ENCODE assay signal across 1 cellular context in the genomic region with DNA sequence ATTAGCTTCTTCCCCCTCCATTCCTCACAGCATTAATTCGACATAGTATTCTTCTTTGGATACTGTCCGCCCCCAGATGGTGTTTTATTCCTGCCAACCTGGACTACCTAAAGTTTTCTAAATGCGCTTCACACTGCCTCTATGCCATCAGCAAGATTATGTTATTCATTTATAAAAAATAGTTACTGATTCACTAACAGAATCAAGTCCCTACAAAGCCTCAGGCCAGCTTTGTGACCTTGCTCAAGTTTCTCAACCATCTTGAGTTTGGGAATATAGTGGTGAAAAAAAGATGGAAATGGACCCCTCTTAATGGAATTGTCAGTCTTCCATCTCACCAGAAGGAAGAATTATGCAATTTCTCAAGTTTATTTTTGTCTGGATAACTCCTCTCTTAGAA.
TF ChIP-seq lines count a peak whose summit lies in the region.

No MANE protein-coding gene starts in this region.

TF ChIP-seq in HepG2, 621 proteins besides CTCF, POLR2A, EP300 and RAD21 (continued from another document):
- TF ChIP-seq, protein P1, sequence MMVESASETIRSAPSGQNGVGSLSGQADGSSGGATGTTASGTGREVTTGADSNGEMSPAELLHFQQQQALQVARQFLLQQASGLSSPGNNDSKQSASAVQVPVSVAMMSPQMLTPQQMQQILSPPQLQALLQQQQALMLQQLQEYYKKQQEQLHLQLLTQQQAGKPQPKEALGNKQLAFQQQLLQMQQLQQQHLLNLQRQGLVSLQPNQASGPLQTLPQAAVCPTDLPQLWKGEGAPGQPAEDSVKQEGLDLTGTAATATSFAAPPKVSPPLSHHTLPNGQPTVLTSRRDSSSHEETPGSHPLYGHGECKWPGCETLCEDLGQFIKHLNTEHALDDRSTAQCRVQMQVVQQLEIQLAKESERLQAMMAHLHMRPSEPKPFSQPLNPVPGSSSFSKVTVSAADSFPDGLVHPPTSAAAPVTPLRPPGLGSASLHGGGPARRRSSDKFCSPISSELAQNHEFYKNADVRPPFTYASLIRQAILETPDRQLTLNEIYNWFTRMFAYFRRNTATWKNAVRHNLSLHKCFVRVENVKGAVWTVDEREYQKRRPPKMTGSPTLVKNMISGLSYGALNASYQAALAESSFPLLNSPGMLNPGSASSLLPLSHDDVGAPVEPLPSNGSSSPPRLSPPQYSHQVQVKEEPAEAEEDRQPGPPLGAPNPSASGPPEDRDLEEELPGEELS (CRISPR knock-in tag; IDR thresholded peaks at IDR 0.05), result no peak
- TF ChIP-seq MTF1 (CRISPR knock-in tag; IDR thresholded peaks at IDR 0.05) (no peak), ZFP36 (IDR thresholded peaks at IDR 0.05; ENCODE audit: borderline replicate concordance, low read depth, low read length, partially characterized antibody) (no peak), ZNF776 (CRISPR knock-in tag; IDR thresholded peaks at IDR 0.05) (no peak), CREM (IDR thresholded peaks at IDR 0.05) (no peak), CREM (CRISPR knock-in tag; IDR thresholded peaks at IDR 0.05) (no peak), BRCA1 (CRISPR knock-in tag; IDR thresholded peaks at IDR 0.05) (no peak), ZNF318 (CRISPR knock-in tag; IDR thresholded peaks at IDR 0.05) (no peak)
